Comparison of ENCODE assay signal across 21 cellular contexts in the genomic region with DNA sequence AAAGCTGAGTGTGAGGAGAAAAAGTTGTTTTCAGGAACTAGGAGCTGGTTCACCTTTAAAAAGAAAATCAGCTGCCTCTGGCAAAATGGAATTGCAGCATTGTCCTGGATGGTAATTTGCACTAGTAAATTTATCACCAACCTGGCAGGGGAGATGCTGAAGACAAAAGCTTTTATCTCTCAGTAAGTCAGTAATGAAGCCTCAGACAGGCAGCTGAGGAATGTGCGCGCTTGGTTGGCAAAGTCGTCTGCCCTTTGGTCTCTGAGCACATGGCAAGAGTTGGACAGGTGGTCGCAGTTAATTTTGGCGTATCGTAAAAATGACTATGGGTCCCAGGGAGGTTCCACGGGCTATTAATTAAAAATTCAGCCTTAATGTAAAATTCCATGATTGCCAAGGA.
DNase-seq lines count a peak whose midpoint lies in the region; ATAC-seq and TF ChIP-seq lines count a peak whose summit lies in the region.
"Had no signal": no experiment of that assay in that cellular context is flagged by ENCODE, and none has a peak within 500 bp of the region (broad histone marks: within the 10 kb centered on the region; RNA-seq: fewer than 3 reads in every experiment).

No MANE protein-coding gene starts in this region.

- H3K27me3 ChIP-seq in H9 (ENCODE audit: insufficient read depth, low read length) (no peaks in the 10 kb centered on the region), mesendoderm (ENCODE audit: insufficient read depth, low read length, poor library complexity) (no peaks in the 10 kb centered on the region), neural progenitor cell (no peaks in the 10 kb centered on the region)
- H3K27me3 ChIP-seq: BLaER1, MG63 had no signal

- H3K27ac Mint-ChIP-seq in H9: peak overlapping the region in 2 of 3 experiments; percentile 71 to 94; a peak in 2 of 7 replicates
- H3K27ac Mint-ChIP-seq in neural progenitor cell: no peak overlapping the region
- H3K27ac Mint-ChIP-seq in activated T-helper 2 cell treated with anti-CD3 and anti-CD28 coated beads, Interferon-gamma antibody, Interleukin-2, Interleukin-4, amounts not matched to agents 10 μg/mL and 5 μg/mL and 100 μg/mL, durations not matched to agents 14 hours and 24 hours and 36 hours: no peak overlapping the region

- no peak overlapping the region for H3K14ac ChIP-seq in H9 (ENCODE audit: insufficient read depth, low read length)

- H4K91ac ChIP-seq in H9 (ENCODE audit: insufficient read length, low read depth, low read length): no peak overlapping the region

- TF ChIP-seq CTCF in H9 (conservative IDR thresholded peaks at IDR 0.05) (no peak), neural progenitor cell (IDR thresholded peaks at IDR 0.05) (no peak)

- H3K79me2 ChIP-seq in H9 (ENCODE audit: insufficient read depth, low read length): no peaks in the 10 kb centered on the region
- H3K79me2 ChIP-seq in mesendoderm (ENCODE audit: control insufficient read depth, insufficient read depth, low read length): no peaks in the 10 kb centered on the region
- no peaks in the 10 kb centered on the region for H3K79me2 ChIP-seq in neural progenitor cell (ENCODE audit: low read depth)

- H3K9me3 ChIP-seq in H9 (ENCODE audit: control insufficient read depth, low read depth, low read length): no peaks in the 10 kb centered on the region
- H3K9me3 ChIP-seq in neural progenitor cell (ENCODE audit: low read depth): no peaks in the 10 kb centered on the region
- H3K9me3 ChIP-seq: BLaER1, MG63, SK-N-SH had no signal

- H2BK15ac ChIP-seq in H9 (ENCODE audit: low read depth, low read length) (no peak overlapping the region), mesendoderm (replicated peaks; ENCODE audit: low read depth) (no peak overlapping the region)

- H3K36me3 Mint-ChIP-seq in H9 (ENCODE audit: insufficient read depth in 1 of 3, low read depth in 3 of 3) (no peaks in the 10 kb centered on the region), neural progenitor cell (no peaks in the 10 kb centered on the region)
- no peaks in the 10 kb centered on the region for H3K36me3 Mint-ChIP-seq in activated T-helper 2 cell treated with anti-CD3 and anti-CD28 coated beads, Interferon-gamma antibody, Interleukin-2, Interleukin-4, amounts not matched to agents 10 μg/mL and 5 μg/mL and 100 μg/mL, durations not matched to agents 14 hours and 24 hours and 36 hours (ENCODE audit: low read depth)

- no peaks in the 10 kb centered on the region for H3K27me3 Mint-ChIP-seq in H9 (ENCODE audit: low read depth)
- H3K27me3 Mint-ChIP-seq in neural progenitor cell (ENCODE audit: insufficient read depth, low read depth): peaks cover 2% of the 10 kb centered on the region
- H3K27me3 Mint-ChIP-seq in activated T-helper 2 cell treated with anti-CD3 and anti-CD28 coated beads, Interferon-gamma antibody, Interleukin-2, Interleukin-4, amounts not matched to agents 10 μg/mL and 5 μg/mL and 100 μg/mL, durations not matched to agents 14 hours and 24 hours and 36 hours (ENCODE audit: low read depth): no peaks in the 10 kb centered on the region
- H3K27me3 Mint-ChIP-seq: CD4-positive, CD25-positive, alpha-beta regulatory T cell had no signal

- H2BK5ac ChIP-seq in H9 (ENCODE audit: insufficient read length, low read length): no peak overlapping the region
- no peak overlapping the region for H2BK5ac ChIP-seq in mesendoderm (ENCODE audit: low read length)

- H3F3A ChIP-seq in neural progenitor cell (ENCODE audit: low read depth): peaks cover 18% of the 10 kb centered on the region

- H2BK120ac ChIP-seq in H9 (ENCODE audit: low read depth, low read length, poor library complexity, severe bottlenecking): no peak overlapping the region
- no peak overlapping the region for H2BK120ac ChIP-seq in mesendoderm (ENCODE audit: low read depth, low read length)

- H4K5ac ChIP-seq in H9 (ENCODE audit: insufficient read length, low read depth, low read length) (no peak overlapping the region), mesendoderm (ENCODE audit: low read length) (no peak overlapping the region)

- no peak overlapping the region for H2BK12ac ChIP-seq in H9 (ENCODE audit: insufficient read length, low read depth, low read length)

- H3K79me1 ChIP-seq in H9 (ENCODE audit: insufficient read depth, low read depth, low read length, poor library complexity, severe bottlenecking) (no peaks in the 10 kb centered on the region), mesendoderm (ENCODE audit: low read length) (no peaks in the 10 kb centered on the region)

- H3K56ac ChIP-seq in H9 (ENCODE audit: insufficient read length, low read depth, low read length) (no peak overlapping the region), mesendoderm (ENCODE audit: low read length) (no peak overlapping the region)

- intact Hi-C loops in activated T-helper 2 cell treated with anti-CD3 and anti-CD28 coated beads, Interferon-gamma antibody, Interleukin-2, Interleukin-4, amounts not matched to agents 10 μg/mL and 5 μg/mL and 100 μg/mL, durations not matched to agents 14 hours and 24 hours and 36 hours (cut with micrococcal nuclease): no loop called here

- H3K9ac ChIP-seq in H9 (ENCODE audit: extremely low read depth, insufficient read length, low read length) (no peak overlapping the region), mesendoderm (ENCODE audit: low read length) (no peak overlapping the region), neural progenitor cell (no peak overlapping the region)
- H3K9ac ChIP-seq: BLaER1, SK-N-SH had no signal

- peaks cover 11 to 13% of the 10 kb centered on the region in 2 experiments for H3K4me1 Mint-ChIP-seq in H9
- peaks cover 20% of the 10 kb centered on the region for H3K4me1 Mint-ChIP-seq in neural progenitor cell
- peaks cover 8% of the 10 kb centered on the region for H3K4me1 Mint-ChIP-seq in activated T-helper 2 cell treated with anti-CD3 and anti-CD28 coated beads, Interferon-gamma antibody, Interleukin-2, Interleukin-4, amounts not matched to agents 10 μg/mL and 5 μg/mL and 100 μg/mL, durations not matched to agents 14 hours and 24 hours and 36 hours (ENCODE audit: low read depth)

- H3K23me2 ChIP-seq in H9 (ENCODE audit: insufficient read length, low read depth, low read length, poor library complexity, severe bottlenecking): no peaks in the 10 kb centered on the region

- H3K4me3 Mint-ChIP-seq in H9 (no peak overlapping the region), neural progenitor cell (no peak overlapping the region)
- H3K4me3 Mint-ChIP-seq in activated T-helper 2 cell treated with anti-CD3 and anti-CD28 coated beads, Interferon-gamma antibody, Interleukin-2, Interleukin-4, amounts not matched to agents 10 μg/mL and 5 μg/mL and 100 μg/mL, durations not matched to agents 14 hours and 24 hours and 36 hours (ENCODE audit: low read depth): no peak overlapping the region
- H3K4me3 Mint-ChIP-seq: CD4-positive, CD25-positive, alpha-beta regulatory T cell had no signal

- H3K4me3 ChIP-seq in mesendoderm (ENCODE audit: low read length) (no peak overlapping the region), neural progenitor cell (no peak overlapping the region)
- H3K4me3 ChIP-seq: BLaER1, MG63 had no signal

- no peak for ATAC-seq in GM19035 (IDR thresholded peaks at IDR 0.05; ENCODE audit: unreplicated experiment)
- ATAC-seq: PC-3 had no signal

- H3K36me3 ChIP-seq in mesendoderm (ENCODE audit: control insufficient read depth, insufficient read depth, low read length) (no peaks in the 10 kb centered on the region), neural progenitor cell (no peaks in the 10 kb centered on the region)
- H3K36me3 ChIP-seq: BLaER1, MG63 had no signal

- no peaks in the 10 kb centered on the region for H3K9me3 Mint-ChIP-seq in H9
- H3K9me3 Mint-ChIP-seq in neural progenitor cell: peaks cover 5% of the 10 kb centered on the region
- H3K9me3 Mint-ChIP-seq in activated T-helper 2 cell treated with anti-CD3 and anti-CD28 coated beads, Interferon-gamma antibody, Interleukin-2, Interleukin-4, amounts not matched to agents 10 μg/mL and 5 μg/mL and 100 μg/mL, durations not matched to agents 14 hours and 24 hours and 36 hours: no peaks in the 10 kb centered on the region

- H3T11ph ChIP-seq in H9 (ENCODE audit: low read length): no peak overlapping the region

- H3K4me1 ChIP-seq in H9 (ENCODE audit: insufficient read depth, low read length) (no peaks in the 10 kb centered on the region), mesendoderm (ENCODE audit: control insufficient read depth, low read depth, low read length) (peaks cover 5% of the 10 kb centered on the region), neural progenitor cell (peaks cover 21% of the 10 kb centered on the region)
- H3K4me1 ChIP-seq: BLaER1 had no signal

- no peak overlapping the region for H3K4me2 ChIP-seq in H9 (ENCODE audit: insufficient read depth, insufficient read length, low read length)
- no peak overlapping the region for H3K4me2 ChIP-seq in mesendoderm (ENCODE audit: low read length)
- peak overlapping the region; percentile 54 for H3K4me2 ChIP-seq in neural progenitor cell
- H3K4me2 ChIP-seq: BLaER1, SK-N-SH had no signal

- H2AFZ ChIP-seq in H9 (ENCODE audit: low read length) (no peak overlapping the region), neural progenitor cell (replicated peaks) (no peak overlapping the region)

- no peak overlapping the region for H4K8ac ChIP-seq in H9 (replicated peaks; ENCODE audit: insufficient read length, low read depth, low read length)
- H4K8ac ChIP-seq in mesendoderm (ENCODE audit: low read depth, low read length): no peak overlapping the region

- H3K4ac ChIP-seq in H9 (ENCODE audit: low read depth, low read length) (no peak overlapping the region), mesendoderm (ENCODE audit: low read depth, low read length) (no peak overlapping the region)

- DNase-seq in H9 (no peak), NCI-H69 (lab: John Stamatoyannopoulos, UW) (peak; percentile 65), mesendoderm (peak; percentile 79), neural progenitor cell (ENCODE audit: low spot score) (peak; percentile 71)
- no peak for DNase-seq in activated effector memory CD4-positive, alpha-beta T cell treated with anti-CD3 and anti-CD28 coated beads, Interleukin-2, amount 50 U/mL, for 16 hours
- DNase-seq in activated T-helper 2 cell treated with anti-CD3 and anti-CD28 coated beads, Interferon-gamma antibody, Interleukin-2, Interleukin-4, amounts not matched to agents 10 μg/mL and 5 μg/mL and 100 μg/mL, durations not matched to agents 14 hours and 24 hours and 36 hours (ENCODE audit: low spot score): no peak
- DNase-seq: CD4-positive, CD25-positive, alpha-beta regulatory T cell; GOT3; HCEC 1CT; KG1; MG63; NCI-H1105 treated with DMSO at 0.1 percent for 48 hours; NCI-H1694 treated with DMSO at 0.1 percent for 48 hours; NCI-H2081; NCI-H524; NCI-H774; PC-3; SK-N-SH; SW 1271 had no signal

- H2BK20ac ChIP-seq in H9 (ENCODE audit: low read depth, low read length, poor library complexity, severe bottlenecking): no peak overlapping the region

- H3K27ac ChIP-seq in H9 (ENCODE audit: insufficient read length, low read depth, low read length) (no peak overlapping the region), mesendoderm (ENCODE audit: low read depth, low read length) (peak overlapping the region; percentile 72), neural progenitor cell (peak overlapping the region; percentile 85)
- H3K27ac ChIP-seq: BLaER1 had no signal

- H3K18ac ChIP-seq in H9 (ENCODE audit: insufficient read length, low read depth, low read length): no peak overlapping the region
- no peak overlapping the region for H3K18ac ChIP-seq in mesendoderm (ENCODE audit: low read length)

- H2AK5ac ChIP-seq in H9 (ENCODE audit: insufficient read length, low read length) (no peak overlapping the region), mesendoderm (ENCODE audit: low read length) (no peak overlapping the region)

- no CpG with 5 or more reads among the region's 7 CpGs for WGBS in H9 (ENCODE audit: extremely low coverage, insufficient read length, low lambda C conversion rate)
- WGBS in mesendoderm (ENCODE audit: extremely low coverage, insufficient coverage, low lambda C conversion rate): no CpG with 5 or more reads among the region's 7 CpGs

- H3K23ac ChIP-seq in H9 (ENCODE audit: insufficient read length, low read depth, low read length) (no peak overlapping the region), mesendoderm (ENCODE audit: low read length) (no peak overlapping the region)

- H4K20me1 ChIP-seq in H9 (ENCODE audit: control insufficient read depth, insufficient read depth, insufficient read length): no peaks in the 10 kb centered on the region
- H4K20me1 ChIP-seq in neural progenitor cell (ENCODE audit: low read depth): no peaks in the 10 kb centered on the region
- H4K20me1 ChIP-seq: BLaER1 had no signal

Comparison
In these comparisons a context has a peak if more than half of its experiments do, and no peak if none do; other contexts are left out.
1. DNase-seq: peak in NCI-H69 (single experiment), mesendoderm (single experiment) and neural progenitor cell (single experiment); none in H9 (single experiment), activated effector memory CD4-positive, alpha-beta T cell treated with anti-CD3 and anti-CD28 coated beads, Interleukin-2, amount 50 U/mL, for 16 hours (single experiment) and activated T-helper 2 cell treated with anti-CD3 and anti-CD28 coated beads, Interferon-gamma antibody, Interleukin-2, Interleukin-4, amounts not matched to agents 10 μg/mL and 5 μg/mL and 100 μg/mL, durations not matched to agents 14 hours and 24 hours and 36 hours (single experiment).
2. H3K27ac Mint-ChIP-seq: peak in H9 (2 of 3); none in neural progenitor cell (single experiment) and activated T-helper 2 cell treated with anti-CD3 and anti-CD28 coated beads, Interferon-gamma antibody, Interleukin-2, Interleukin-4, amounts not matched to agents 10 μg/mL and 5 μg/mL and 100 μg/mL, durations not matched to agents 14 hours and 24 hours and 36 hours (single experiment).